25 cellular contexts compared by ENCODE assay signal in the genomic region with DNA sequence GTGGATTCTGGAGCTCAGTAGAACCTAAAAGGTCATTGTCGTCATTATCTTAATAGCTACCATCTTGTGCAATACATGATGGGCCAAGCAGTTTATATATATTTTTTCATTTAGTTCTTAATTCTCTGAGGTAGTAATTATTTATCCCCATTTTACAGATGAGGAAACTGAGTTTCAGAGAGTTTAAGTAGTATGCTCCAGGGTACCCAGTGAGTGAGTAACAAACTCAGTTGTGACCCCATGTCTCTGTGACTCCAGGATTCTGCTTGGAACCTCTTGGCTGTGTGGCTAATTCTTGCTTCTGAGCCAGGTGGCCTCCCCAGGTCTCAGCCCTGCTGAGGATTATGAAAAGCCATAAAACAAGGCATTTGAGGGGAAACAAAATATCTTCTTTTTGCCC.
"Had no signal": no experiment of that assay in that cellular context is flagged by ENCODE, and none has a peak within 500 bp of the region (broad histone marks: within the 10 kb centered on the region; RNA-seq: fewer than 3 reads in every experiment).

No MANE protein-coding gene starts in this region.

- H3K4me3 ChIP-seq: ascending aorta, breast epithelium, cardiac muscle cell, colonic mucosa had no signal

- H3K4me1 ChIP-seq: ascending aorta, breast epithelium, colonic mucosa had no signal

- H3K27me3 ChIP-seq: ascending aorta, breast epithelium, cardiac muscle cell, colonic mucosa had no signal

- FAIRE-seq: endometrium, endothelial cell of umbilical vein, frontal cortex had no signal

- H3K27ac ChIP-seq: ascending aorta, breast epithelium, cardiac muscle cell, colonic mucosa, epithelial cell of prostate had no signal

- H3K36me3 ChIP-seq: breast epithelium, cardiac muscle cell, colonic mucosa had no signal

- H3K9me3 ChIP-seq: ascending aorta, colonic mucosa had no signal

- DNase-seq: activated CD4-positive, alpha-beta memory T cell treated with anti-CD3 and anti-CD28 coated beads, Interleukin-2, amount 10 ng/mL, durations not matched to agents 7 days and 5 days; activated CD4-positive, alpha-beta T cell treated with anti-CD3 and anti-CD28 coated beads for 1 hour; activated CD4-positive, alpha-beta T cell treated with anti-CD3 and anti-CD28 coated beads for 4 hours; activated CD4-positive, alpha-beta T cell treated with anti-CD3 and anti-CD28 coated beads, Interleukin-2, amount 10 ng/mL, durations not matched to agents 7 days and 5 days; activated CD4-positive, alpha-beta T cell treated with anti-CD3 and anti-CD28 coated beads, Interleukin-2, amount 50 U/mL, for 4 hours; activated CD8-positive, alpha-beta memory T cell treated with anti-CD3 and anti-CD28 coated beads, Interleukin-2, amount 50 U/mL, for 48 hours; activated effector memory CD4-positive, alpha-beta T cell treated with anti-CD3 and anti-CD28 coated beads, Interleukin-2, amount 50 U/mL, for 16 hours; activated naive CD4-positive, alpha-beta T cell treated with anti-CD3 and anti-CD28 coated beads for 36 hours; activated naive CD8-positive, alpha-beta T cell treated with anti-CD3 and anti-CD28 coated beads for 36 hours; activated T-cell treated with anti-CD3 and anti-CD28 coated beads for 4 hours; activated T-cell treated with anti-CD3 and anti-CD28 coated beads, Interleukin-2, amount 50 U/mL, for 4 hours; central memory CD4-positive, alpha-beta T cell; cerebellar nuclear complex; colonic mucosa; effector CD8-positive, alpha-beta T cell; foreskin fibroblast; T-helper 1 cell; T-helper 2 cell had no signal

- ATAC-seq: activated T-cell treated with anti-CD3 and anti-CD28 coated beads, Interleukin-2, amount 50 U/mL, for 4 hours had no signal
